ENCODE assay signal across 15 cellular contexts in genomic region chr16:26717826-26718225, GRCh38.
DNase-seq lines count a peak whose midpoint lies in the region; ATAC-seq, FAIRE-seq and TF ChIP-seq lines count a peak whose summit lies in the region.
"Had no signal": no experiment of that assay in that cellular context is flagged by ENCODE, and none has a peak within 500 bp of the region (broad histone marks: within the 10 kb centered on the region; RNA-seq: fewer than 3 reads in every experiment).

No MANE protein-coding gene starts in this region.

- no peak overlapping the region for H3K27ac Mint-ChIP-seq in GM23338
- H3K27ac Mint-ChIP-seq: H9 had no signal

- no peak for FAIRE-seq in GM12891 (lab: Jason Lieb, UNC)
- FAIRE-seq: RCC 7860 had no signal

- H3K4me3 ChIP-seq in GM23338: no peak overlapping the region
- no peak overlapping the region for H3K4me3 ChIP-seq in fibroblast of mammary gland (ENCODE audit: control insufficient read depth, low read depth, low read length)

- no peaks in the 10 kb centered on the region for H3K4me1 Mint-ChIP-seq in GM23338

- H3K36me3 Mint-ChIP-seq in GM23338 (ENCODE audit: low read depth): 0 out of 3 replicates have a peak, but pooled peaks cover 3% of the 10 kb centered on the region

- no peak overlapping the region for H3K4me2 ChIP-seq in GM23338

- H3K27me3 ChIP-seq in GM23338 (ENCODE audit: insufficient read depth): no peaks in the 10 kb centered on the region

- H3K36me3 ChIP-seq in GM23338 (ENCODE audit: insufficient read depth): no peaks in the 10 kb centered on the region

- peaks cover 87% of the 10 kb centered on the region for H3K9me3 Mint-ChIP-seq in GM23338
- H3K9me3 Mint-ChIP-seq: H9 had no signal

- peaks cover 4% of the 10 kb centered on the region for H3K27me3 Mint-ChIP-seq in GM23338 (ENCODE audit: insufficient read depth, low read depth, poor library complexity)

- no peaks in the 10 kb centered on the region for H3K9me2 ChIP-seq in GM23338 (ENCODE audit: insufficient read depth)

- no peaks in the 10 kb centered on the region for H3K79me2 ChIP-seq in GM23338 (replicated peaks; ENCODE audit: insufficient read depth)

- no peak overlapping the region for H3K27ac ChIP-seq in GM23338 (ENCODE audit: low read depth)

- no peaks in the 10 kb centered on the region for H4K20me1 ChIP-seq in GM23338 (replicated peaks; ENCODE audit: insufficient read depth)

- DNase-seq in GM23338 (ENCODE audit: low spot score) (peak; percentile 15), NCI-H1105 treated with DMSO at 0.1 percent for 48 hours (lab: John Stamatoyannopoulos, UW) (peak; percentile 24), fibroblast of mammary gland (ENCODE audit: low read depth) (peak; percentile 3), retina (peak; percentile 40), COLO829 (ENCODE audit: low spot score) (no peak), GM12891 (ENCODE audit: insufficient read length, low spot score) (no peak)
- no peak for DNase-seq in activated T-cell treated with anti-CD3 and anti-CD28 coated beads, Interleukin-2, amount 50 U/mL, for 48 hours
- DNase-seq: C1 segment of cervical spinal cord, Caco-2, H9, Kasumi-1, NCI-H2107, NCI-H446 treated with DMSO at 0.1 percent for 48 hours, SHP77 treated with DMSO at 0.1 percent for 48 hours had no signal

- H2AFZ ChIP-seq in GM23338: no peak overlapping the region

- H3F3A ChIP-seq in GM23338 (replicated peaks; ENCODE audit: low read depth): no peaks in the 10 kb centered on the region

- H3K4me1 ChIP-seq in GM23338 (ENCODE audit: insufficient read depth): no peaks in the 10 kb centered on the region
- H3K4me1 ChIP-seq: Caco-2 had no signal

- H3K4me3 Mint-ChIP-seq in GM23338: no peak overlapping the region
- H3K4me3 Mint-ChIP-seq: H9 had no signal

- ATAC-seq in GM23338: no peak

- no peak for TF ChIP-seq POLR2A in GM12891 (IDR thresholded peaks at IDR 0.05; ENCODE audit: low read depth, low read length)

- TF ChIP-seq CTCF in GM23338 (conservative IDR thresholded peaks at IDR 0.05; ENCODE audit: low read depth in 2 of 2) (no peak), fibroblast of mammary gland (conservative IDR thresholded peaks at IDR 0.05; ENCODE audit: control insufficient read depth, insufficient read depth, low read depth, low read length) (no peak)

TF ChIP-seq in GM23338, 12 proteins besides CTCF, POLR2A, EP300 and RAD21 (continues in another document):
- TF ChIP-seq ZNF331 (CRISPR knock-in tag; IDR thresholded peaks at IDR 0.05; ENCODE audit: low read depth): no peak
- no peak for TF ChIP-seq EZH2 (IDR thresholded peaks at IDR 0.05; ENCODE audit: low read depth, unreplicated experiment)
- TF ChIP-seq EZH2phosphoT487 (IDR thresholded peaks at IDR 0.05; ENCODE audit: unreplicated experiment): no peak

TF ChIP-seq in GM12891, 5 proteins besides CTCF, POLR2A, EP300 and RAD21:
- TF ChIP-seq PAX5 (IDR thresholded peaks at IDR 0.05; ENCODE audit: insufficient read depth, low read length, severe bottlenecking): no peak
- no peak for TF ChIP-seq POU2F2 (IDR thresholded peaks at IDR 0.05; ENCODE audit: low read depth, low read length)
- no peak for TF ChIP-seq SPI1 (IDR thresholded peaks at IDR 0.05; ENCODE audit: low read depth, low read length)
- TF ChIP-seq TAF1 (IDR thresholded peaks at IDR 0.05; ENCODE audit: low read depth, low read length): no peak
- no peak for TF ChIP-seq POLR2AphosphoS5 (IDR thresholded peaks at IDR 0.05; ENCODE audit: low read depth, low read length)

Comparison
In these comparisons a context has a peak if more than half of its experiments do, and no peak if none do; other contexts are left out.
1. DNase-seq: peak in GM23338 (single experiment), NCI-H1105 treated with DMSO at 0.1 percent for 48 hours (single experiment), fibroblast of mammary gland (single experiment) and retina (single experiment); none in COLO829 (single experiment), GM12891 (single experiment) and activated T-cell treated with anti-CD3 and anti-CD28 coated beads, Interleukin-2, amount 50 U/mL, for 48 hours (0 of 2).